In the genomic region with DNA sequence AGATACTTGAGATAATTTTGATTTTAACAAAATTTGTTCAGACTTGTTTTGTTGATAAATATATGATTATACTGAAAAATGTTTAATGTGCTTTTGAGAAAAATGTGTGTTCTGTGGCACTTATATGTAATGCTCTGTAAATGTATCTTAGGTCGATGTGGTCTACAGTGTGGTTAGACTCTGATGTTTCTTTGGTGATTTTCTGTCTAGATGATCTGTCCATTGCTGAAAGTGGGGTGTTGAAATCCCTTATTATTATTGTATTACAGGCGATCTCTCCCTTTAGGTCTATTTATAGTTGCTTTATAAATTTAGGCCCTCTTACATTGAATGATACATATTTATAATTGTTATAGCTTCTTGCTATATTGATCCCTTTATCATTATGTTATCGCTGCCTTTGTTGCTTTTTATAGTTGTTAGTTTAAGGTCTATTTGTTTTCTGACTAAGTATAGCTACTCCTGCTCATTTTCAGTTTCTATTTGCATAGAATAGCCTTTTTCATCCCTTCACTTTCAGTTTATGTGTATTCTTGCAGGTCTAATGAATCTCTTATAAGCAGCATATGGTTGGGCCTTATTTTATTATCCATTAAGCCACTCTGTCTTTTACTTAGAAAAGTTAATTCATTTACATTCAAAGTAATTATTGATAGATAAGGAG, we compare ENCODE assay signal across 11 cellular contexts.
DNase-seq lines count a peak whose midpoint lies in the region; ATAC-seq, FAIRE-seq and TF ChIP-seq lines count a peak whose summit lies in the region.
"Had no signal": no experiment of that assay in that cellular context is flagged by ENCODE, and none has a peak within 500 bp of the region (broad histone marks: within the 10 kb centered on the region; RNA-seq: fewer than 3 reads in every experiment).

No MANE protein-coding gene starts in this region.

- peak; percentile 36 for FAIRE-seq in H54 (lab: Jason Lieb, UNC)

- ATAC-seq in GM19043 (IDR thresholded peaks at IDR 0.05; ENCODE audit: low read depth, unreplicated experiment) (peak; percentile 98), HG03159 (IDR thresholded peaks at IDR 0.05; ENCODE audit: unreplicated experiment) (peak; percentile 98)

- DNase-seq in ELR (ENCODE audit: low read depth) (peak; percentile 2), H54 (ENCODE audit: insufficient read length, low spot score) (no peak), NCI-H526 (lab: John Stamatoyannopoulos, UW) (no peak), NOMO-1 treated with DMSO at 0.1 percent for 48 hours (lab: John Stamatoyannopoulos, UW; ENCODE audit: unreplicated experiment) (no peak), NCI-H2196 (lab: John Stamatoyannopoulos, UW; ENCODE audit: unreplicated experiment) (no peak)
- no peak for DNase-seq in stimulated activated CD4-positive, alpha-beta T cell treated with anti-CD3 and anti-CD28 coated beads, Interleukin-1b, Interleukin-23, amount 100 ng/mL, for 48 hours
- DNase-seq: activated naive CD4-positive, alpha-beta T cell; HCEC 1CT; SJCRH30 had no signal

- no peak for TF ChIP-seq POLR2A in H54 (IDR thresholded peaks at IDR 0.05; ENCODE audit: low read depth, low read length)
